8 cellular contexts compared by ENCODE assay signal in the genomic region with DNA sequence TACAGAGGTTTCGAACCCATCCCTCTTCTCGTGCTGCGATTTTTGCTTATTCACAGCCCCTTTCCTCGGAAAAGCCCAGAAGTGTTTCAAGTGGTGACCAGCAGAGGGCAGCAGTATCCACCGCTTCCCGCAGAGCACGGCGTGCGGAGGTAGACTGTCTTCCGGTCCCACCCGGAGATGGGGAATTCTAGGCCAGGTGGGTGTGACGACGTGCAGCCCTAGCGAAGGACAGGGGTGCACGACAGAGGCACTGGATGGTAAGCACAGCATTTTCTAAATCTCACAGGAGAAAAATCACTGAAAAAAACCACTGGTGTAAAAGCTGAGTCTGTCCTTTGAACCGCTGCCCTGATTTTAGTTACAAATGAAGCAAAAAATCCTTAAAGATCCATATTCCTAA. TPM values are rescaled to one million over a fixed set of nuclear protein-coding genes. Genes with fewer than 3 reads are reported as not detected.
A peak's percentile ranks its signal among the peaks of the same experiment; 100 is the strongest.
DNase-seq lines count a peak whose midpoint lies in the region; FAIRE-seq and TF ChIP-seq lines count a peak whose summit lies in the region.

No MANE protein-coding gene starts in this region.

- H3K9me3 Mint-ChIP-seq in activated naive CD4-positive, alpha-beta T cell treated with anti-CD3 and anti-CD28 coated beads for 36 hours, result peaks cover 3% of the 10 kb centered on the region

- peak overlapping the region; percentile 22; the same call in 1 of the 2 replicates for H3K4me3 ChIP-seq in SJCRH30
- peak overlapping the region in 3 of 4 donors; percentile 4 to 30 (median 9) for H3K4me3 ChIP-seq in transverse colon

- DNase-seq in GDM1 (lab: John Stamatoyannopoulos, UW) (peak; percentile 4), H54 (ENCODE audit: insufficient read length, low spot score) (peak; percentile 64), LoVo (ENCODE audit: low spot score) (peak; percentile 83), SJCRH30 (peak; percentile 59 to 77), head of caudate nucleus (peak; percentile 46 to 92 (median 80)), posterior cingulate gyrus (peak; percentile 46 to 95 (median 76)), transverse colon (peak; percentile 79)
- peak; percentile 83 for DNase-seq in activated naive CD4-positive, alpha-beta T cell treated with anti-CD3 and anti-CD28 coated beads for 36 hours

- H3K9me3 ChIP-seq in SJCRH30 (replicated peaks), result no peaks in the 10 kb centered on the region
- H3K9me3 ChIP-seq in transverse colon, result no peaks in the 10 kb centered on the region

- H3K36me3 ChIP-seq in SJCRH30 (no peaks in the 10 kb centered on the region), transverse colon (no peaks in the 10 kb centered on the region)

- TF ChIP-seq EP300 in transverse colon (IDR thresholded peaks at IDR 0.05; ENCODE audit: low read depth), result no peak

- H3K27me3 ChIP-seq in SJCRH30 (no peaks in the 10 kb centered on the region), transverse colon (peaks cover 6% of the 10 kb centered on the region)

- H3K4me1 ChIP-seq in SJCRH30, result peaks cover 7% of the 10 kb centered on the region; the same call in 1 of the 2 replicates
- H3K4me1 ChIP-seq in transverse colon, result peaks cover 0 to 7% (median 3%) of the 10 kb centered on the region in 4 donors

- H3K4me3 Mint-ChIP-seq in activated naive CD4-positive, alpha-beta T cell treated with anti-CD3 and anti-CD28 coated beads for 36 hours, result peak overlapping the region; percentile 62

- H3K36me3 Mint-ChIP-seq in activated naive CD4-positive, alpha-beta T cell treated with anti-CD3 and anti-CD28 coated beads for 36 hours (ENCODE audit: low read depth), result no peaks in the 10 kb centered on the region

- in situ Hi-C loops in transverse colon (cut with MboI; ENCODE audit: low pct_ligation_motif_present in 1 of 4, low pct_unique_long_range_greater_than_20kb in 1 of 4, low sequenced_read_pairs in 3 of 4), result loop anchor here (5.0 to 25.0 kb wide), 6 partner anchors 232 to 454 kb away; no protein-coding TSS in a partner anchor

- WGBS in transverse colon (ENCODE audit: low coverage in 1 of 2), 2 donors, result 0 to 3% methylated on average over 2 to 16 of the region's 16 CpGs

- H3K4me1 Mint-ChIP-seq in activated naive CD4-positive, alpha-beta T cell treated with anti-CD3 and anti-CD28 coated beads for 36 hours (ENCODE audit: low read depth), result peaks cover 5% of the 10 kb centered on the region

- TF ChIP-seq CTCF in transverse colon (IDR thresholded peaks at IDR 0.05), result peak; percentile 86 to 92 (median 91)

- intact Hi-C loops in activated naive CD4-positive, alpha-beta T cell treated with anti-CD3 and anti-CD28 coated beads for 36 hours (cut with micrococcal nuclease), result loop anchor here (1.0 to 5.0 kb wide), 4 partner anchors 137 to 454 kb away; no protein-coding TSS in a partner anchor
- intact Hi-C loops in head of caudate nucleus (cut with DNase I) (loop anchor here (5.0 to 10.0 kb wide), 3 partner anchors 194 to 457 kb away; partner anchors contain the start of gene PRICKLE2), posterior cingulate gyrus (cut with DNase I) (loop anchor here (1.0 to 2.0 kb wide), 3 partner anchors 194 to 454 kb away; partner anchors contain the start of gene PRICKLE2), transverse colon (cut with DNase I; ENCODE audit: low total_unique reads) (loop anchor here (2.0 to 10.0 kb wide), 3 partner anchors 114 to 452 kb away; no protein-coding TSS in a partner anchor)

- peak overlapping the region; percentile 39 for H3K27ac Mint-ChIP-seq in activated naive CD4-positive, alpha-beta T cell treated with anti-CD3 and anti-CD28 coated beads for 36 hours

- CTCF ChIA-PET in activated naive CD4-positive, alpha-beta T cell treated with anti-CD3 and anti-CD28 coated beads for 36 hours (lab: Charles Lee), result interaction anchor here (0.6 to 2.9 kb wide), 16 partner anchors 19 to 1028 kb away, joined by 3 to 45 read pairs (median 4); no protein-coding TSS in a partner anchor

- H3K27me3 Mint-ChIP-seq in activated naive CD4-positive, alpha-beta T cell treated with anti-CD3 and anti-CD28 coated beads for 36 hours (ENCODE audit: low read depth), result peaks cover 14% of the 10 kb centered on the region

- peak; percentile 94 for FAIRE-seq in H54 (lab: Jason Lieb, UNC)

- TF ChIP-seq POLR2A in H54 (IDR thresholded peaks at IDR 0.05; ENCODE audit: low read depth, low read length) (no peak), transverse colon (IDR thresholded peaks at IDR 0.05) (no peak)

- H3K27ac ChIP-seq in SJCRH30 (no peak overlapping the region), transverse colon (no peak overlapping the region)

RNA-seq across cellular contexts. Expression of gene PSMD6, which starts 7.4 kb away (rescaled TPM):
- 73.6 and 76.1 TPM in 2 replicates for total RNA-seq in SJCRH30 (2014; rRNA removed; shearing (Covaris generic))
- 100 to 1,000 TPM; 101 to 103 TPM for total RNA-seq in activated naive CD4-positive, alpha-beta T cell treated with anti-CD3 and anti-CD28 coated beads for 36 hours
- total RNA-seq in transverse colon, result 10 to 100 TPM; 18.3 to 66.6 (median 47.8) TPM

Comparison
In these comparisons a context has a peak if more than half of its experiments do, and no peak if none do; other contexts are left out.
1. DNase-seq: peak in every context shown above with its lines; median percentile 83 in LoVo; 83 in activated naive CD4-positive, alpha-beta T cell treated with anti-CD3 and anti-CD28 coated beads for 36 hours; 80 in head of caudate nucleus; 79 in transverse colon; 76 in posterior cingulate gyrus; 68 in SJCRH30; 64 in H54; 4 in GDM1.